ENCODE assay signal across 8 cellular contexts in genomic region chr2:200963129-200963917, GRCh38. TPM values are rescaled to one million over a fixed set of nuclear protein-coding genes. Genes with fewer than 3 reads are reported as not detected.
A peak's percentile ranks its signal among the peaks of the same experiment; 100 is the strongest.
DNase-seq lines count a peak whose midpoint lies in the region; ATAC-seq and TF ChIP-seq lines count a peak whose summit lies in the region.

TSS of gene ORC2 (minus strand) at chr2:200963660. CDS start at chr2:200958123, 5,537 bp downstream.

- ATAC-seq in HG02610 (IDR thresholded peaks at IDR 0.05; ENCODE audit: unreplicated experiment) (peak; percentile 94), SK-N-SH treated with all-trans-retinoic acid at 6 μM for 48 hours (peak; percentile 97)

- peak; percentile 2 for TF ChIP-seq CTCF in GM12801 (IDR thresholded peaks at IDR 0.05; ENCODE audit: extremely low read depth, insufficient read length)

- peak within 1 kb of the TSS; percentile 98 for H3K4me3 Mint-ChIP-seq in activated naive CD4-positive, alpha-beta T cell treated with anti-CD3 and anti-CD28 coated beads, Interleukin-2, amount 50 U/mL, for 24 hours

- no peaks in the 10 kb centered on the region for H3K9me3 Mint-ChIP-seq in activated naive CD4-positive, alpha-beta T cell treated with anti-CD3 and anti-CD28 coated beads, Interleukin-2, amount 50 U/mL, for 24 hours

- peaks cover 11% of the 10 kb centered on the region for H3K36me3 Mint-ChIP-seq in activated naive CD4-positive, alpha-beta T cell treated with anti-CD3 and anti-CD28 coated beads, Interleukin-2, amount 50 U/mL, for 24 hours

- DNase-seq in NCI-H1092 (lab: John Stamatoyannopoulos, UW) = peak; percentile 87
- DNase-seq in glomerular endothelial cell (ENCODE audit: extremely low read depth, low read depth, low spot score) = peak; percentile 62
- peak; percentile 91 for DNase-seq in occipital lobe (lab: John Stamatoyannopoulos, UW)

- H3K27ac Mint-ChIP-seq in activated naive CD4-positive, alpha-beta T cell treated with anti-CD3 and anti-CD28 coated beads, Interleukin-2, amount 50 U/mL, for 24 hours = peak within 1 kb of the TSS; percentile 99

- H3K4me1 Mint-ChIP-seq in activated naive CD4-positive, alpha-beta T cell treated with anti-CD3 and anti-CD28 coated beads, Interleukin-2, amount 50 U/mL, for 24 hours = peaks cover 78% of the 10 kb centered on the region

- H3K27ac ChIP-seq in temporal lobe (ENCODE audit: low read depth, low read length) = peak within 1 kb of the TSS; percentile 72

- H3K27me3 Mint-ChIP-seq in activated naive CD4-positive, alpha-beta T cell treated with anti-CD3 and anti-CD28 coated beads, Interleukin-2, amount 50 U/mL, for 24 hours = no peaks in the 10 kb centered on the region

TF ChIP-seq in SK-N-SH treated with all-trans-retinoic acid at 6 μM for 48 hours, 23 proteins besides CTCF, POLR2A, EP300 and RAD21:
- TF ChIP-seq POU6F1 (CRISPR knock-in tag; IDR thresholded peaks at IDR 0.05; ENCODE audit: borderline replicate concordance, low read depth) = no peak
- no peak for TF ChIP-seq PPARA (CRISPR knock-in tag; IDR thresholded peaks at IDR 0.05; ENCODE audit: borderline replicate concordance)
- TF ChIP-seq ZFP3 (CRISPR knock-in tag; IDR thresholded peaks at IDR 0.05) = no peak
- TF ChIP-seq ZC3H10 (CRISPR knock-in tag; IDR thresholded peaks at IDR 0.05) = no peak
- no peak for TF ChIP-seq TCF4 (CRISPR knock-in tag; IDR thresholded peaks at IDR 0.05; ENCODE audit: borderline replicate concordance)
- TF ChIP-seq ZNF8 (CRISPR knock-in tag; IDR thresholded peaks at IDR 0.05) = no peak
- TF ChIP-seq, protein P1, sequence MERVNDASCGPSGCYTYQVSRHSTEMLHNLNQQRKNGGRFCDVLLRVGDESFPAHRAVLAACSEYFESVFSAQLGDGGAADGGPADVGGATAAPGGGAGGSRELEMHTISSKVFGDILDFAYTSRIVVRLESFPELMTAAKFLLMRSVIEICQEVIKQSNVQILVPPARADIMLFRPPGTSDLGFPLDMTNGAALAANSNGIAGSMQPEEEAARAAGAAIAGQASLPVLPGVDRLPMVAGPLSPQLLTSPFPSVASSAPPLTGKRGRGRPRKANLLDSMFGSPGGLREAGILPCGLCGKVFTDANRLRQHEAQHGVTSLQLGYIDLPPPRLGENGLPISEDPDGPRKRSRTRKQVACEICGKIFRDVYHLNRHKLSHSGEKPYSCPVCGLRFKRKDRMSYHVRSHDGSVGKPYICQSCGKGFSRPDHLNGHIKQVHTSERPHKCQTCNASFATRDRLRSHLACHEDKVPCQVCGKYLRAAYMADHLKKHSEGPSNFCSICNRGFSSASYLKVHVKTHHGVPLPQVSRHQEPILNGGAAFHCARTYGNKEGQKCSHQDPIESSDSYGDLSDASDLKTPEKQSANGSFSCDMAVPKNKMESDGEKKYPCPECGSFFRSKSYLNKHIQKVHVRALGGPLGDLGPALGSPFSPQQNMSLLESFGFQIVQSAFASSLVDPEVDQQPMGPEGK (CRISPR knock-in tag; IDR thresholded peaks at IDR 0.05; ENCODE audit: borderline replicate concordance) = no peak
- TF ChIP-seq ARNTL (CRISPR knock-in tag; IDR thresholded peaks at IDR 0.05; ENCODE audit: borderline replicate concordance, low read depth) = no peak

RNA-seq across cellular contexts. Expression of gene ORC2, which starts in this region (rescaled TPM):
- total RNA-seq in glomerular endothelial cell = 11.1 and 13.7 TPM in 2 replicates
- 25.6 TPM for total RNA-seq in occipital lobe
- total RNA-seq in temporal lobe = 17.2 TPM

Comparison
In these comparisons a context has a peak if more than half of its experiments do, and no peak if none do; other contexts are left out.
1. Peak in every context shown above with its lines: DNase-seq, ATAC-seq and H3K27ac ChIP-seq.